Comparison of ENCODE assay signal across 10 cellular contexts in genomic region chr17:65243838-65244237, GRCh38.
DNase-seq lines count a peak whose midpoint lies in the region; ATAC-seq and TF ChIP-seq lines count a peak whose summit lies in the region.
"Had no signal": no experiment of that assay in that cellular context is flagged by ENCODE, and none has a peak within 500 bp of the region (broad histone marks: within the 10 kb centered on the region; RNA-seq: fewer than 3 reads in every experiment).

No MANE protein-coding gene starts in this region.

- no peaks in the 10 kb centered on the region for H3K36me3 ChIP-seq in lower lobe of right lung
- H3K36me3 ChIP-seq: prostate gland had no signal

- peak; percentile 29 to 61 for ATAC-seq in lower lobe of right lung

- no peak overlapping the region for H3K27ac ChIP-seq in lower lobe of right lung
- H3K27ac ChIP-seq: prostate gland had no signal

- H3K4me3 ChIP-seq in Jurkat, Clone E6-1 (ENCODE audit: low read length) = no peak overlapping the region
- H3K4me3 ChIP-seq in astrocyte of the cerebellum (ENCODE audit: low read depth, low read length) (peak overlapping the region; percentile 5), lower lobe of right lung (no peak overlapping the region)
- H3K4me3 ChIP-seq: prostate gland had no signal

- H3K4me1 Mint-ChIP-seq in activated T-helper 2 cell treated with anti-CD3 and anti-CD28 coated beads, Interferon-gamma antibody, Interleukin-2, Interleukin-4, amounts not matched to agents 10 μg/mL and 5 μg/mL and 100 μg/mL, durations not matched to agents 14 hours and 24 hours and 36 hours (ENCODE audit: low read depth) = peaks cover 13% of the 10 kb centered on the region

- DNase-seq in COR-L47 (lab: John Stamatoyannopoulos, UW) = peak; percentile 66
- peak; percentile 85 for DNase-seq in Jurkat, Clone E6-1 (ENCODE audit: low read depth, low spot score)
- peak; percentile 59 for DNase-seq in astrocyte of the cerebellum (ENCODE audit: low read depth)
- DNase-seq in lower lobe of right lung = no peak
- no peak for DNase-seq in NOMO-1 treated with dmso at 0.1 percent for 144 hours (lab: John Stamatoyannopoulos, UW; ENCODE audit: unreplicated experiment)
- DNase-seq in effector CD4-positive, alpha-beta T cell = no peak
- no peak for DNase-seq in activated T-helper 2 cell treated with anti-CD3 and anti-CD28 coated beads, Interferon-gamma antibody, Interleukin-2, Interleukin-4, amounts not matched to agents 10 μg/mL and 5 μg/mL and 100 μg/mL, durations not matched to agents 14 hours and 24 hours and 36 hours (ENCODE audit: low spot score)
- DNase-seq in activated T-cell treated with anti-CD3 and anti-CD28 coated beads, Interleukin-2, amount 50 U/mL, for 48 hours = no peak
- DNase-seq: trophoblast cell had no signal

- H3K9me3 Mint-ChIP-seq in activated T-helper 2 cell treated with anti-CD3 and anti-CD28 coated beads, Interferon-gamma antibody, Interleukin-2, Interleukin-4, amounts not matched to agents 10 μg/mL and 5 μg/mL and 100 μg/mL, durations not matched to agents 14 hours and 24 hours and 36 hours = no peaks in the 10 kb centered on the region

- peaks cover 5% of the 10 kb centered on the region for H3K27me3 ChIP-seq in lower lobe of right lung (ENCODE audit: low read depth)

- no peaks in the 10 kb centered on the region for H3K4me1 ChIP-seq in lower lobe of right lung
- H3K4me1 ChIP-seq: prostate gland had no signal

- in situ Hi-C loops in astrocyte of the cerebellum (cut with HindIII; ENCODE audit: low sequenced_read_pairs) = loop anchor here (5.0 kb wide), 1 partner anchor 308 kb away; no protein-coding TSS in a partner anchor

- H3K4me3 Mint-ChIP-seq in activated T-helper 2 cell treated with anti-CD3 and anti-CD28 coated beads, Interferon-gamma antibody, Interleukin-2, Interleukin-4, amounts not matched to agents 10 μg/mL and 5 μg/mL and 100 μg/mL, durations not matched to agents 14 hours and 24 hours and 36 hours (ENCODE audit: low read depth) = no peak overlapping the region

- peaks cover 15% of the 10 kb centered on the region for H3K27me3 Mint-ChIP-seq in activated T-helper 2 cell treated with anti-CD3 and anti-CD28 coated beads, Interferon-gamma antibody, Interleukin-2, Interleukin-4, amounts not matched to agents 10 μg/mL and 5 μg/mL and 100 μg/mL, durations not matched to agents 14 hours and 24 hours and 36 hours (ENCODE audit: low read depth)

- no peaks in the 10 kb centered on the region for H3K9me3 ChIP-seq in lower lobe of right lung
- H3K9me3 ChIP-seq: prostate gland had no signal

- no peak for TF ChIP-seq CTCF in astrocyte of the cerebellum (IDR thresholded peaks at IDR 0.05; ENCODE audit: low read depth, low read length, missing control alignments)
- TF ChIP-seq CTCF in lower lobe of right lung (IDR thresholded peaks at IDR 0.05) = no peak

- H3K27ac Mint-ChIP-seq in activated T-helper 2 cell treated with anti-CD3 and anti-CD28 coated beads, Interferon-gamma antibody, Interleukin-2, Interleukin-4, amounts not matched to agents 10 μg/mL and 5 μg/mL and 100 μg/mL, durations not matched to agents 14 hours and 24 hours and 36 hours = no peak overlapping the region

- intact Hi-C loops in lower lobe of right lung (cut with DNase I) = no loop called here
- intact Hi-C loops in activated T-helper 2 cell treated with anti-CD3 and anti-CD28 coated beads, Interferon-gamma antibody, Interleukin-2, Interleukin-4, amounts not matched to agents 10 μg/mL and 5 μg/mL and 100 μg/mL, durations not matched to agents 14 hours and 24 hours and 36 hours (cut with micrococcal nuclease) = no loop called here

- H3K36me3 Mint-ChIP-seq in activated T-helper 2 cell treated with anti-CD3 and anti-CD28 coated beads, Interferon-gamma antibody, Interleukin-2, Interleukin-4, amounts not matched to agents 10 μg/mL and 5 μg/mL and 100 μg/mL, durations not matched to agents 14 hours and 24 hours and 36 hours (ENCODE audit: low read depth) = no peaks in the 10 kb centered on the region

Comparison
In these comparisons a context has a peak if more than half of its experiments do, and no peak if none do; other contexts are left out.
1. DNase-seq: peak in COR-L47 (single experiment), Jurkat, Clone E6-1 (single experiment) and astrocyte of the cerebellum (single experiment); none in lower lobe of right lung (single experiment), NOMO-1 treated with dmso at 0.1 percent for 144 hours (single experiment), effector CD4-positive, alpha-beta T cell (single experiment), activated T-helper 2 cell treated with anti-CD3 and anti-CD28 coated beads, Interferon-gamma antibody, Interleukin-2, Interleukin-4, amounts not matched to agents 10 μg/mL and 5 μg/mL and 100 μg/mL, durations not matched to agents 14 hours and 24 hours and 36 hours (single experiment) and activated T-cell treated with anti-CD3 and anti-CD28 coated beads, Interleukin-2, amount 50 U/mL, for 48 hours (0 of 2).